ENCODE assay signal across 15 cellular contexts in the genomic region with DNA sequence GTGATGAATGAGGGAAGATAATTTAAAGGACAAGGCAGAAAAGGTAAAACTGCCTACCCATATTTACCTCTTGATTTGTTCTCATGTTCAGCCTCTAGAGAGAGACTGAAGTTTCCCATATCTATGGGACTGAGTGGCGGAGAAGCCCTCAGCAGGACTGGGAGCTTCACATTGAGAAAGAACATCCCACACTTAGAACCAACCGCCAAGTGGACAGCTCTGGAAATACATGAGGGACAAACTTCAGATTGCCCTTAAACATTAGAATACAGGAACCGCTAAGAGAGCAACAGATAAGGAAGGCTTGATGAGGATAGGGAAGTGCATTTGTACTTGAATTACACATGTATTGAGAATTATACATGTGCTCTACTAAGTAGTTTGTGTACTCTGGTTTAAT.
"Had no signal": no experiment of that assay in that cellular context is flagged by ENCODE, and none has a peak within 500 bp of the region (broad histone marks: within the 10 kb centered on the region; RNA-seq: fewer than 3 reads in every experiment).

No MANE protein-coding gene starts in this region.

- H3K27ac Mint-ChIP-seq: activated CD4-positive, alpha-beta T cell treated with anti-CD3 and anti-CD28 coated beads, Interleukin-2, amount 10 ng/mL, durations not matched to agents 24 days and 14 days; activated naive CD4-positive, alpha-beta T cell treated with anti-CD3 and anti-CD28 coated beads for 36 hours had no signal

- H3K36me3 ChIP-seq: heart right ventricle, left ventricle myocardium inferior, pancreas, suprapubic skin, upper lobe of right lung had no signal

- H3K27me3 Mint-ChIP-seq: activated CD4-positive, alpha-beta T cell treated with anti-CD3 and anti-CD28 coated beads, Interleukin-2, amount 10 ng/mL, durations not matched to agents 24 days and 14 days had no signal

- FAIRE-seq: frontal cortex, kidney, pancreas had no signal

- H3K9me3 Mint-ChIP-seq: activated CD4-positive, alpha-beta T cell treated with anti-CD3 and anti-CD28 coated beads, Interleukin-2, amount 10 ng/mL, durations not matched to agents 24 days and 14 days had no signal

- H3K9me3 ChIP-seq: heart right ventricle, left ventricle myocardium inferior, pancreas, suprapubic skin, upper lobe of right lung had no signal

- DNase-seq: activated CD4-positive, alpha-beta T cell treated with anti-CD3 and anti-CD28 coated beads, Interleukin-2, amount 10 ng/mL, durations not matched to agents 24 days and 14 days; activated naive CD4-positive, alpha-beta T cell treated with anti-CD3 and anti-CD28 coated beads for 36 hours; caudate nucleus; effector CD4-positive, alpha-beta T cell; heart right ventricle; kidney; left ventricle myocardium inferior; pancreas; stimulated activated CD4-positive, alpha-beta T cell treated with anti-CD3 and anti-CD28 coated beads, Interleukin-2, amount 100 ng/mL, for 48 hours; stimulated activated naive CD8-positive, alpha-beta T cell treated with anti-CD3 and anti-CD28 coated beads, Interleukin-15, Interleukin-2, amounts not matched to agents 100 U/mL and 50 U/mL, for 24 hours; upper lobe of right lung had no signal

- H3K4me1 ChIP-seq: heart right ventricle, left ventricle myocardium inferior, pancreas, suprapubic skin, upper lobe of right lung had no signal

- H3K4me1 Mint-ChIP-seq: activated CD4-positive, alpha-beta T cell treated with anti-CD3 and anti-CD28 coated beads, Interleukin-2, amount 10 ng/mL, durations not matched to agents 24 days and 14 days; neural crest cell had no signal

- H3K27me3 ChIP-seq: pancreas, suprapubic skin, upper lobe of right lung had no signal

- H3K4me3 Mint-ChIP-seq: activated CD4-positive, alpha-beta T cell treated with anti-CD3 and anti-CD28 coated beads, Interleukin-2, amount 10 ng/mL, durations not matched to agents 24 days and 14 days; activated naive CD4-positive, alpha-beta T cell treated with anti-CD3 and anti-CD28 coated beads for 36 hours; neural crest cell had no signal

- ATAC-seq: heart right ventricle; pancreas; stimulated activated naive CD8-positive, alpha-beta T cell treated with anti-CD3 and anti-CD28 coated beads, Interleukin-15, Interleukin-2, amounts not matched to agents 100 U/mL and 50 U/mL, for 24 hours; upper lobe of right lung had no signal

- H3K27ac ChIP-seq: coronary artery, heart right ventricle, left ventricle myocardium inferior, pancreas, suprapubic skin, upper lobe of right lung had no signal

- H3K4me3 ChIP-seq: coronary artery, heart right ventricle, left ventricle myocardium inferior, pancreas, suprapubic skin, upper lobe of right lung had no signal
